In the genomic region with DNA sequence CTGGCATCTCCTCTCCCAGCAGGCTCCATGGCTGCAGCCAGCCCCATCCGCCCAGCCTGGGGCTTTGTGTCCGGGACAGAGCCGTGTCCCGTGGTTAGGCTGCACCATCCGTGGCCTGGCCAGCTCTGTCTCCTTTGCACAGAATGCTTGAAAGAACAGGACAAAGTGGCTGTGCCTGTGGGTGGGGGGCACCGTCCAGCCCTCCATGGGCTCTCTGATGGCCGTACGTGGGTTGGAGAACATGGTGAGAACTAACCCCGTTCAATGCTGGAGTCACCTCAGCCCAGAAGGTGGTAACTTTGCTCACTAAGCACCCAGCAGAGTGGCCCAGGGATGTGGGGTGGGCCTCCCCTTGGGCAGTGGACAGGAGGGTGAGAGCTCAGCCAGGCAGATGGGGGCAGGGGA, we compare ENCODE assay signal across 15 cellular contexts. TPM values are rescaled to one million over a fixed set of nuclear protein-coding genes. Genes with fewer than 3 reads are reported as not detected.
DNase-seq lines count a peak whose midpoint lies in the region; ATAC-seq lines count a peak whose summit lies in the region.
"Had no signal": no experiment of that assay in that cellular context is flagged by ENCODE, and none has a peak within 500 bp of the region (broad histone marks: within the 10 kb centered on the region; RNA-seq: fewer than 3 reads in every experiment).

No MANE protein-coding gene starts in this region.

- DNase-seq in T-helper 1 cell: no peak
- DNase-seq in activated naive CD8-positive, alpha-beta T cell treated with anti-CD3 and anti-CD28 coated beads for 36 hours: no peak
- DNase-seq in natural killer cell treated with Interleukin-12 subunit alpha and Interleukin-12 subunit beta and Interleukin-15 and Interleukin-18, amount 100 ng/mL, for 72 hours (ENCODE audit: low spot score): no peak
- no peak for DNase-seq in stimulated activated CD4-positive, alpha-beta T cell treated with anti-CD3 and anti-CD28 coated beads, Interleukin-2, amount 100 ng/mL, for 48 hours
- DNase-seq: activated gamma-delta T cell treated with Interleukin-2 at 50 U/mL for 16 hours, EL, MG63, NCI-H226, upper lobe of right lung had no signal

- H3K27ac ChIP-seq in HUES6 (ENCODE audit: low read depth, low read length): no peak overlapping the region
- H3K27ac ChIP-seq: skin epidermis, upper lobe of right lung had no signal

- H3K9me3 Mint-ChIP-seq in T-helper 1 cell treated with Interleukin-12 subunit alpha and Interleukin-12 subunit beta and Interleukin-4 antibody, amounts not matched to agents 30 μg/mL and 1 μg/mL, for 36 hours: no peaks in the 10 kb centered on the region
- H3K9me3 Mint-ChIP-seq in activated naive CD8-positive, alpha-beta T cell treated with anti-CD3 and anti-CD28 coated beads for 36 hours: no peaks in the 10 kb centered on the region
- H3K9me3 Mint-ChIP-seq in natural killer cell treated with Interleukin-12 subunit alpha and Interleukin-12 subunit beta and Interleukin-15 and Interleukin-18, amount 100 ng/mL, for 72 hours: no peaks in the 10 kb centered on the region

- H3K9ac ChIP-seq in HUES6 (ENCODE audit: low read length): peak overlapping the region; percentile 34

- peak overlapping the region; percentile 98 for H3K4me3 Mint-ChIP-seq in T-helper 1 cell treated with Interleukin-12 subunit alpha and Interleukin-12 subunit beta and Interleukin-4 antibody, amounts not matched to agents 30 μg/mL and 1 μg/mL, for 36 hours
- H3K4me3 Mint-ChIP-seq in activated naive CD8-positive, alpha-beta T cell treated with anti-CD3 and anti-CD28 coated beads for 36 hours: peak overlapping the region; percentile 99
- peak overlapping the region; percentile 91 for H3K4me3 Mint-ChIP-seq in natural killer cell treated with Interleukin-12 subunit alpha and Interleukin-12 subunit beta and Interleukin-15 and Interleukin-18, amount 100 ng/mL, for 72 hours

- ATAC-seq in natural killer cell treated with Interleukin-12 subunit alpha and Interleukin-12 subunit beta and Interleukin-15 and Interleukin-18, amount 100 ng/mL, for 72 hours: no peak
- ATAC-seq in HG02610 (IDR thresholded peaks at IDR 0.05; ENCODE audit: unreplicated experiment) (no peak), GM21447 (IDR thresholded peaks at IDR 0.05; ENCODE audit: unreplicated experiment) (no peak)
- ATAC-seq: upper lobe of right lung had no signal

- H3K9me3 ChIP-seq in HUES6 (ENCODE audit: control insufficient read depth, insufficient read depth, low read depth, low read length): no peaks in the 10 kb centered on the region
- H3K9me3 ChIP-seq: MG63, upper lobe of right lung had no signal

- H3K36me3 ChIP-seq in HUES6 (ENCODE audit: control insufficient read depth, insufficient read depth, low read length): peaks cover 36% of the 10 kb centered on the region

- no peaks in the 10 kb centered on the region for H3K27me3 Mint-ChIP-seq in T-helper 1 cell treated with Interleukin-12 subunit alpha and Interleukin-12 subunit beta and Interleukin-4 antibody, amounts not matched to agents 30 μg/mL and 1 μg/mL, for 36 hours (ENCODE audit: low read depth)
- no peaks in the 10 kb centered on the region for H3K27me3 Mint-ChIP-seq in activated naive CD8-positive, alpha-beta T cell treated with anti-CD3 and anti-CD28 coated beads for 36 hours
- no peaks in the 10 kb centered on the region for H3K27me3 Mint-ChIP-seq in natural killer cell treated with Interleukin-12 subunit alpha and Interleukin-12 subunit beta and Interleukin-15 and Interleukin-18, amount 100 ng/mL, for 72 hours

- no peak overlapping the region for H3K4me3 ChIP-seq in HUES6 (ENCODE audit: low read depth, low read length)
- H3K4me3 ChIP-seq: MG63, upper lobe of right lung had no signal

- H3K27ac Mint-ChIP-seq in T-helper 1 cell treated with Interleukin-12 subunit alpha and Interleukin-12 subunit beta and Interleukin-4 antibody, amounts not matched to agents 30 μg/mL and 1 μg/mL, for 36 hours: no peak overlapping the region
- peak overlapping the region; percentile 65 for H3K27ac Mint-ChIP-seq in activated naive CD8-positive, alpha-beta T cell treated with anti-CD3 and anti-CD28 coated beads for 36 hours
- H3K27ac Mint-ChIP-seq in natural killer cell treated with Interleukin-12 subunit alpha and Interleukin-12 subunit beta and Interleukin-15 and Interleukin-18, amount 100 ng/mL, for 72 hours: peak overlapping the region; percentile 53 to 98

- H3K4me1 ChIP-seq in HUES6 (ENCODE audit: control insufficient read depth, insufficient read depth, low read length): peaks cover 15% of the 10 kb centered on the region

- peaks cover 5% of the 10 kb centered on the region for H3K27me3 ChIP-seq in HUES6 (ENCODE audit: control insufficient read depth, insufficient read depth, low read length)
- H3K27me3 ChIP-seq: MG63 had no signal

- peaks cover 18% of the 10 kb centered on the region for H3K4me1 Mint-ChIP-seq in T-helper 1 cell treated with Interleukin-12 subunit alpha and Interleukin-12 subunit beta and Interleukin-4 antibody, amounts not matched to agents 30 μg/mL and 1 μg/mL, for 36 hours (ENCODE audit: low read depth)
- peaks cover 33% of the 10 kb centered on the region for H3K4me1 Mint-ChIP-seq in activated naive CD8-positive, alpha-beta T cell treated with anti-CD3 and anti-CD28 coated beads for 36 hours
- H3K4me1 Mint-ChIP-seq in natural killer cell treated with Interleukin-12 subunit alpha and Interleukin-12 subunit beta and Interleukin-15 and Interleukin-18, amount 100 ng/mL, for 72 hours (ENCODE audit: low read depth in 2 of 2): peaks cover 13 to 28% of the 10 kb centered on the region in 2 donors

- peaks cover 32% of the 10 kb centered on the region for H3K36me3 Mint-ChIP-seq in T-helper 1 cell treated with Interleukin-12 subunit alpha and Interleukin-12 subunit beta and Interleukin-4 antibody, amounts not matched to agents 30 μg/mL and 1 μg/mL, for 36 hours (ENCODE audit: low read depth)
- peaks cover 46% of the 10 kb centered on the region for H3K36me3 Mint-ChIP-seq in activated naive CD8-positive, alpha-beta T cell treated with anti-CD3 and anti-CD28 coated beads for 36 hours
- H3K36me3 Mint-ChIP-seq in natural killer cell treated with Interleukin-12 subunit alpha and Interleukin-12 subunit beta and Interleukin-15 and Interleukin-18, amount 100 ng/mL, for 72 hours: no peaks in the 10 kb centered on the region

RNA-seq across cellular contexts. Expression of a gene that starts 2.8 kb away (rescaled TPM):
- total RNA-seq in activated naive CD8-positive, alpha-beta T cell treated with anti-CD3 and anti-CD28 coated beads for 36 hours: 1,000 to 10,000 TPM; 1,472 to 1,524 TPM
- total RNA-seq in natural killer cell treated with Interleukin-12 subunit alpha and Interleukin-12 subunit beta and Interleukin-15 and Interleukin-18, amount 100 ng/mL, for 72 hours: 1,000 to 10,000 TPM in 1 of 2 donors, 100 to 1,000 TPM in 1; 757 to 1,081 TPM

RNA-seq across cellular contexts. Expression of a gene that starts 8.9 kb away (rescaled TPM):
- total RNA-seq in activated naive CD8-positive, alpha-beta T cell treated with anti-CD3 and anti-CD28 coated beads for 36 hours: under 1 TPM; 0.21 to 0.26 TPM
- total RNA-seq in natural killer cell treated with Interleukin-12 subunit alpha and Interleukin-12 subunit beta and Interleukin-15 and Interleukin-18, amount 100 ng/mL, for 72 hours: under 1 TPM; 0.05 to 0.17 TPM
- total RNA-seq: RPMI7951 had no signal

RNA-seq across cellular contexts. Expression of a gene that starts 33.6 kb away (rescaled TPM):
- 100 to 1,000 TPM; 287 to 297 TPM for total RNA-seq in activated naive CD8-positive, alpha-beta T cell treated with anti-CD3 and anti-CD28 coated beads for 36 hours
- 100 to 1,000 TPM; 233 to 282 TPM for total RNA-seq in natural killer cell treated with Interleukin-12 subunit alpha and Interleukin-12 subunit beta and Interleukin-15 and Interleukin-18, amount 100 ng/mL, for 72 hours

RNA-seq across cellular contexts. Expression of a gene that starts 38.0 kb away (rescaled TPM):
- total RNA-seq in activated naive CD8-positive, alpha-beta T cell treated with anti-CD3 and anti-CD28 coated beads for 36 hours: 10 to 100 TPM; 27.0 to 28.7 TPM
- total RNA-seq in natural killer cell treated with Interleukin-12 subunit alpha and Interleukin-12 subunit beta and Interleukin-15 and Interleukin-18, amount 100 ng/mL, for 72 hours: 10 to 100 TPM; 45.1 to 58.4 TPM

RNA-seq across cellular contexts. Expression of a gene that starts 39.7 kb away (rescaled TPM):
- 10 to 100 TPM; 36.5 to 37.6 TPM for total RNA-seq in activated naive CD8-positive, alpha-beta T cell treated with anti-CD3 and anti-CD28 coated beads for 36 hours
- 10 to 100 TPM in 1 of 2 donors, 1 to 10 TPM in 1; 5.2 to 15.6 TPM for total RNA-seq in natural killer cell treated with Interleukin-12 subunit alpha and Interleukin-12 subunit beta and Interleukin-15 and Interleukin-18, amount 100 ng/mL, for 72 hours
